ENCODE assay signal across 27 cellular contexts in the genomic region with DNA sequence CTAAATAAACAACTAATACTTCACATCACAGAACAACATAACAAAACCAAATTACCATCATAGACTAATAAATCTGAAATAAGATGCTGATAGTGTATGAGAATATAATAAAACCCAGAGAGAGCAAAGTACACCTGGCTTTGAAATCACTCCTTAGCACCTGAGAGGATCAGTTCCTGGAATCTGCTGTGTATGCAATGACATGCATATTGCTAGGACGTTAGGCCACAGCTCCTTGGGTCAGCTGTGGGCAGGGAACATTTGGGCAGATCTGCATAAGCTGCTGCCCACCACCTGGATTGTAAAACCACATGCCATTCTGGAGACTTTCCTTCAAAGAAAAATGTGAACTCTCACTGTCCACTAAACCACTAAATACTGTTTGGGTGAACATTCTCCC.
"Had no signal": no experiment of that assay in that cellular context is flagged by ENCODE, and none has a peak within 500 bp of the region (broad histone marks: within the 10 kb centered on the region; RNA-seq: fewer than 3 reads in every experiment).

No MANE protein-coding gene starts in this region.

- DNase-seq: activated CD4-positive, alpha-beta T cell treated with anti-CD3 and anti-CD28 coated beads for 48 hours; activated CD4-positive, alpha-beta T cell treated with anti-CD3 and anti-CD28 coated beads, Interleukin-2, amount 50 U/mL, for 48 hours; activated CD8-positive, alpha-beta memory T cell treated with anti-CD3 and anti-CD28 coated beads for 24 hours; activated effector memory CD4-positive, alpha-beta T cell treated with anti-CD3 and anti-CD28 coated beads, Interleukin-2, amount 50 U/mL, for 16 hours; activated naive CD4-positive, alpha-beta T cell treated with anti-CD3 and anti-CD28 coated beads for 36 hours; activated naive CD8-positive, alpha-beta T cell treated with anti-CD3 and anti-CD28 coated beads for 36 hours; activated T-cell treated with anti-CD3 and anti-CD28 coated beads, Interleukin-2, amount 50 U/mL, for 1 hour; adrenal gland; aorta; effector CD4-positive, alpha-beta T cell; foreskin keratinocyte; heart right ventricle; kidney glomerular epithelial cell; left lung; mesendoderm; naive thymus-derived CD4-positive, alpha-beta T cell; ovary; stimulated activated CD4-positive, alpha-beta T cell treated with anti-CD3 and anti-CD28 coated beads, Interleukin-15, amount 100 ng/mL, for 24 hours; stimulated activated CD4-positive, alpha-beta T cell treated with anti-CD3 and anti-CD28 coated beads, Interleukin-2, amount 100 ng/mL, for 24 hours; stimulated activated naive B cell treated with anti-CD40 and anti-IgM and Interleukin-4, amounts not matched to agents 10 μg/mL and 1 μg/mL and 100 μg/mL, for 72 hours; stomach; thyroid gland; upper lobe of right lung had no signal

- H3K9me3 ChIP-seq: adrenal gland, esophagus muscularis mucosa, heart right ventricle, left lung, ovary, right atrium auricular region, stomach, thyroid gland, upper lobe of right lung had no signal

- H3K27ac ChIP-seq: adrenal gland, cardiac muscle cell, esophagus muscularis mucosa, foreskin keratinocyte, heart right ventricle, left lung, ovary, right atrium auricular region, stomach, thyroid gland, upper lobe of right lung had no signal

- H3K27me3 ChIP-seq: cardiac muscle cell, esophagus muscularis mucosa, heart right ventricle, left lung, ovary, right atrium auricular region, stomach, thyroid gland, upper lobe of right lung had no signal

- H3K4me1 ChIP-seq: adrenal gland, foreskin keratinocyte, left lung, right atrium auricular region, thyroid gland, upper lobe of right lung had no signal

- H3K36me3 ChIP-seq: adrenal gland, cardiac muscle cell, esophagus muscularis mucosa, heart right ventricle, left lung, ovary, right atrium auricular region, stomach, thyroid gland, upper lobe of right lung had no signal

- H3K4me3 ChIP-seq: adrenal gland, cardiac muscle cell, esophagus muscularis mucosa, heart right ventricle, left lung, lung, ovary, right atrium auricular region, stomach, thyroid gland, upper lobe of right lung had no signal

- ATAC-seq: foreskin keratinocyte; heart right ventricle; left lung; naive thymus-derived CD4-positive, alpha-beta T cell; stimulated activated naive B cell treated with anti-CD40 and anti-IgM and Interleukin-4, amounts not matched to agents 10 μg/mL and 1 μg/mL and 100 μg/mL, for 72 hours; upper lobe of right lung had no signal
